ENCODE assay signal across 16 cellular contexts in the genomic region with DNA sequence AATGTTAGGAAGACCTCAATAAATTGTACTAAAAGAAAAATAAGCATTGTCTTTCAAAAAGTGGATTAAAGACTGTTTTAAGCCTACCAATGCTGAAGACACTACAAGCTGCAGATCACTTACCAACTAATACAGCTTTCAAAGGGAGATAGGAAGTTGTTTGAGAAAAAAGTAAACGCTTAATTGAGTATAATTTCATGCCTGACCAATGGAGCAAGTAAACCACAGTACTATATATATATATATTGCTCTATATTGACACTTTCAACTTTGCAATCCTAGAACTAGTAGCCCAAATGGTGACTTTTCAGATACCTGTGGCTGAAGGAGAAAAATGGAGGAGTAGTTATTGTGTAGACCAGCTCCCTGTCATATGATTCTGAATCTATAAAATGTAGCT.
"Had no signal": no experiment of that assay in that cellular context is flagged by ENCODE, and none has a peak within 500 bp of the region (broad histone marks: within the 10 kb centered on the region; RNA-seq: fewer than 3 reads in every experiment).

No MANE protein-coding gene starts in this region.

- DNase-seq: effector memory CD8-positive, alpha-beta T cell; gastrocnemius medialis; heart right ventricle; hypothalamus; kidney glomerular epithelial cell; naive thymus-derived CD4-positive, alpha-beta T cell; nephron progenitor cell; psoas muscle; retina; right lobe of liver; stimulated activated CD4-positive, alpha-beta T cell treated with anti-CD3 and anti-CD28 coated beads, Interleukin-1b, Interleukin-23, amount 100 ng/mL, for 48 hours; stimulated activated CD4-positive, alpha-beta T cell treated with anti-CD3 and anti-CD28 coated beads, Interleukin-4, amount 100 ng/mL, for 4 hours; stimulated activated naive B cell treated with anti-CD40 and anti-IgM and Interleukin-4, amounts not matched to agents 10 μg/mL and 1 μg/mL and 100 μg/mL, for 72 hours; stimulated activated naive CD8-positive, alpha-beta T cell treated with anti-CD3 and anti-CD28 coated beads, Interleukin-15, amount 100 ng/mL, for 72 hours; testis; upper lobe of right lung had no signal

- ATAC-seq: effector memory CD8-positive, alpha-beta T cell; gastrocnemius medialis; heart right ventricle; naive thymus-derived CD4-positive, alpha-beta T cell; psoas muscle; right lobe of liver; stimulated activated naive B cell treated with anti-CD40 and anti-IgM and Interleukin-4, amounts not matched to agents 10 μg/mL and 1 μg/mL and 100 μg/mL, for 72 hours; stimulated activated naive CD8-positive, alpha-beta T cell treated with anti-CD3 and anti-CD28 coated beads, Interleukin-15, amount 100 ng/mL, for 72 hours; upper lobe of right lung had no signal
